Comparison of ENCODE assay signal across 35 cellular contexts in genomic region chr2:191226196-191226595, GRCh38. TPM values are rescaled to one million over a fixed set of nuclear protein-coding genes. Genes with fewer than 3 reads are reported as not detected.
A peak's percentile ranks its signal among the peaks of the same experiment; 100 is the strongest.
DNase-seq lines count a peak whose midpoint lies in the region; ATAC-seq and TF ChIP-seq lines count a peak whose summit lies in the region.
"Had no signal": no experiment of that assay in that cellular context is flagged by ENCODE, and none has a peak within 500 bp of the region (broad histone marks: within the 10 kb centered on the region; RNA-seq: fewer than 3 reads in every experiment).

No MANE protein-coding gene starts in this region.

- no peaks in the 10 kb centered on the region for H3K27me3 ChIP-seq in left ventricle myocardium inferior (ENCODE audit: low read depth)
- H3K27me3 ChIP-seq in right atrium auricular region = no peaks in the 10 kb centered on the region
- H3K27me3 ChIP-seq: adrenal gland, brain microvascular endothelial cell, hepatocyte, neural progenitor cell, right lobe of liver, stomach, uterus had no signal

- H3K4me1 ChIP-seq in left ventricle myocardium inferior = peaks cover 42% of the 10 kb centered on the region
- peaks cover 0 to 6% of the 10 kb centered on the region in 2 donors for H3K4me1 ChIP-seq in right atrium auricular region
- H3K4me1 ChIP-seq: adrenal gland, neural progenitor cell, parathyroid adenoma, right lobe of liver, uterus had no signal

- peaks cover 16% of the 10 kb centered on the region for H3K4me1 Mint-ChIP-seq in WTC11
- no peaks in the 10 kb centered on the region for H3K4me1 Mint-ChIP-seq in stimulated activated effector memory CD8-positive, alpha-beta T cell treated with anti-CD3 and anti-CD28 coated beads, Interleukin-12 subunit alpha, Interleukin-12 subunit beta, amount 100 ng/mL, for 72 hours
- H3K4me1 Mint-ChIP-seq: CD8-positive, alpha-beta memory T cell had no signal

- peak overlapping the region; percentile 20; the same call in 1 of the 2 replicates for H3K27ac Mint-ChIP-seq in WTC11
- H3K27ac Mint-ChIP-seq in stimulated activated effector memory CD8-positive, alpha-beta T cell treated with anti-CD3 and anti-CD28 coated beads, Interleukin-12 subunit alpha, Interleukin-12 subunit beta, amount 100 ng/mL, for 72 hours = no peak overlapping the region
- H3K27ac Mint-ChIP-seq: activated naive CD4-positive, alpha-beta T cell treated with anti-CD3 and anti-CD28 coated beads for 36 hours; CD8-positive, alpha-beta memory T cell; neural progenitor cell had no signal

- H3K27ac ChIP-seq in left ventricle myocardium inferior (replicated peaks) (peak overlapping the region; percentile 56), right atrium auricular region (no peak overlapping the region)
- H3K27ac ChIP-seq: adrenal gland, brain microvascular endothelial cell, hepatocyte, neural progenitor cell, parathyroid adenoma, right lobe of liver, stomach, uterus had no signal

- no peaks in the 10 kb centered on the region for H3K36me3 Mint-ChIP-seq in WTC11
- H3K36me3 Mint-ChIP-seq in stimulated activated effector memory CD8-positive, alpha-beta T cell treated with anti-CD3 and anti-CD28 coated beads, Interleukin-12 subunit alpha, Interleukin-12 subunit beta, amount 100 ng/mL, for 72 hours = no peaks in the 10 kb centered on the region
- H3K36me3 Mint-ChIP-seq: neural progenitor cell had no signal

- CTCF ChIA-PET in WTC11 (lab: Charles Lee) = no interaction called here

- TF ChIP-seq CTCF in left ventricle myocardium inferior (IDR thresholded peaks at IDR 0.05; ENCODE audit: borderline replicate concordance) (no peak), right atrium auricular region (IDR thresholded peaks at IDR 0.05) (no peak), WTC11 (IDR thresholded peaks at IDR 0.05) (no peak), fibroblast of the aortic adventitia (IDR thresholded peaks at IDR 0.05; ENCODE audit: insufficient read depth, low read length) (no peak)

- peaks cover 4% of the 10 kb centered on the region for H3K9me3 Mint-ChIP-seq in WTC11
- H3K9me3 Mint-ChIP-seq in stimulated activated effector memory CD8-positive, alpha-beta T cell treated with anti-CD3 and anti-CD28 coated beads, Interleukin-12 subunit alpha, Interleukin-12 subunit beta, amount 100 ng/mL, for 72 hours = peaks cover 3% of the 10 kb centered on the region
- H3K9me3 Mint-ChIP-seq: CD8-positive, alpha-beta memory T cell; H9; neural progenitor cell had no signal

- H3K9me3 ChIP-seq in left ventricle myocardium inferior (replicated peaks) = no peaks in the 10 kb centered on the region
- H3K9me3 ChIP-seq in right atrium auricular region = no peaks in the 10 kb centered on the region
- H3K9me3 ChIP-seq: adrenal gland, right lobe of liver, stomach, uterus had no signal

- ATAC-seq in WTC11 (no peak), HG03108 (IDR thresholded peaks at IDR 0.05; ENCODE audit: unreplicated experiment) (no peak)
- ATAC-seq in stimulated activated effector memory CD8-positive, alpha-beta T cell treated with anti-CD3 and anti-CD28 coated beads, Interleukin-12 subunit alpha, Interleukin-12 subunit beta, amount 100 ng/mL, for 72 hours = no peak
- ATAC-seq: HepG2, PC-3, right lobe of liver had no signal

- H3K4me3 ChIP-seq in left ventricle myocardium inferior (no peak overlapping the region), right atrium auricular region (no peak overlapping the region), fibroblast of the aortic adventitia (ENCODE audit: low read depth, low read length) (no peak overlapping the region)
- H3K4me3 ChIP-seq: adrenal gland, hepatocyte, neural progenitor cell, right lobe of liver, stomach, uterus had no signal

- POLR2A ChIA-PET in WTC11 (lab: Charles Lee) = no interaction called here

- H3K36me3 ChIP-seq in left ventricle myocardium inferior = no peaks in the 10 kb centered on the region
- no peaks in the 10 kb centered on the region for H3K36me3 ChIP-seq in right atrium auricular region
- H3K36me3 ChIP-seq: adrenal gland, brain microvascular endothelial cell, neural progenitor cell, right lobe of liver, stomach, uterus had no signal

- H3K4me3 Mint-ChIP-seq in WTC11 = no peak overlapping the region
- no peak overlapping the region for H3K4me3 Mint-ChIP-seq in stimulated activated effector memory CD8-positive, alpha-beta T cell treated with anti-CD3 and anti-CD28 coated beads, Interleukin-12 subunit alpha, Interleukin-12 subunit beta, amount 100 ng/mL, for 72 hours
- H3K4me3 Mint-ChIP-seq: activated naive CD4-positive, alpha-beta T cell treated with anti-CD3 and anti-CD28 coated beads for 36 hours; CD8-positive, alpha-beta memory T cell; H9; neural progenitor cell had no signal

- intact Hi-C loops in left ventricle myocardium inferior (cut with micrococcal nuclease) = no loop called here

- no peak for DNase-seq in left ventricle myocardium inferior
- no peak for DNase-seq in right atrium auricular region (ENCODE audit: low spot score)
- no peak for DNase-seq in WTC11 (ENCODE audit: low spot score)
- DNase-seq in fibroblast of the aortic adventitia (ENCODE audit: low read depth) = peak; percentile 21
- no peak for DNase-seq in NCI-H748 (lab: John Stamatoyannopoulos, UW; ENCODE audit: unreplicated experiment)
- no peak for DNase-seq in stimulated activated effector memory CD8-positive, alpha-beta T cell treated with anti-CD3 and anti-CD28 coated beads, Interleukin-12 subunit alpha, Interleukin-12 subunit beta, amount 100 ng/mL, for 72 hours (ENCODE audit: low spot score in 2 of 2)
- no peak for DNase-seq in germinal center (ENCODE audit: low spot score)
- DNase-seq: ACHN; activated CD4-positive, alpha-beta T cell treated with anti-CD3 and anti-CD28 coated beads, Interleukin-2, amount 50 U/mL, for 48 hours; activated CD4-positive, CD25-positive, alpha-beta regulatory T cell treated with anti-CD3 and anti-CD28 coated beads, Interleukin-2, amount 50 U/mL, for 72 hours; activated naive CD4-positive, alpha-beta T cell treated with anti-CD3 and anti-CD28 coated beads for 36 hours; adrenal gland; brain microvascular endothelial cell; CD8-positive, alpha-beta memory T cell; DMS153; effector CD4-positive, alpha-beta T cell; H9; Karpas-422; NCI-H1417 treated with DMSO at 0.1 percent for 48 hours; NCI-H2081 treated with DMSO at 0.1 percent for 48 hours; NCI-H2227 treated with DMSO at 0.1 percent for 48 hours; NCI-H526; PC-3; right lobe of liver; Right ventricle myocardium superior; stimulated activated CD4-positive, alpha-beta T cell treated with anti-CD3 and anti-CD28 coated beads, Interleukin-12 subunit alpha, Interleukin-12 subunit beta, amount 100 ng/mL, for 4 hours; stimulated activated CD4-positive, alpha-beta T cell treated with anti-CD3 and anti-CD28 coated beads, Interleukin-2, amount 100 ng/mL, for 48 hours; stomach; uterus had no signal

- H3K27me3 Mint-ChIP-seq in WTC11 (ENCODE audit: low read depth) = no peaks in the 10 kb centered on the region

TF ChIP-seq in WTC11, 78 proteins besides CTCF, POLR2A, EP300 and RAD21 (continues in another document):
- TF ChIP-seq FOXP1 (CRISPR knock-in tag; IDR thresholded peaks at IDR 0.05; ENCODE audit: borderline replicate concordance) (no peak), ZNF138 (CRISPR knock-in tag; conservative IDR thresholded peaks at IDR 0.05) (no peak), SP1 (CRISPR knock-in tag; conservative IDR thresholded peaks at IDR 0.05) (no peak), SMAD3 (CRISPR knock-in tag; IDR thresholded peaks at IDR 0.05; ENCODE audit: borderline replicate concordance) (no peak), HMGA2 (CRISPR knock-in tag; IDR thresholded peaks at IDR 0.05) (no peak), CBFB (CRISPR knock-in tag; IDR thresholded peaks at IDR 0.05; ENCODE audit: low read depth) (no peak), NR2C2 (CRISPR knock-in tag; IDR thresholded peaks at IDR 0.05) (no peak), RELA (CRISPR knock-in tag; IDR thresholded peaks at IDR 0.05; ENCODE audit: borderline replicate concordance) (no peak)
- TF ChIP-seq, protein P1, sequence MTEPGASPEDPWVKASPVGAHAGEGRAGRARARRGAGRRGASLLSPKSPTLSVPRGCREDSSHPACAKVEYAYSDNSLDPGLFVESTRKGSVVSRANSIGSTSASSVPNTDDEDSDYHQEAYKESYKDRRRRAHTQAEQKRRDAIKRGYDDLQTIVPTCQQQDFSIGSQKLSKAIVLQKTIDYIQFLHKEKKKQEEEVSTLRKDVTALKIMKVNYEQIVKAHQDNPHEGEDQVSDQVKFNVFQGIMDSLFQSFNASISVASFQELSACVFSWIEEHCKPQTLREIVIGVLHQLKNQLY (CRISPR knock-in tag; IDR thresholded peaks at IDR 0.05) = no peak
- TF ChIP-seq, protein P2, sequence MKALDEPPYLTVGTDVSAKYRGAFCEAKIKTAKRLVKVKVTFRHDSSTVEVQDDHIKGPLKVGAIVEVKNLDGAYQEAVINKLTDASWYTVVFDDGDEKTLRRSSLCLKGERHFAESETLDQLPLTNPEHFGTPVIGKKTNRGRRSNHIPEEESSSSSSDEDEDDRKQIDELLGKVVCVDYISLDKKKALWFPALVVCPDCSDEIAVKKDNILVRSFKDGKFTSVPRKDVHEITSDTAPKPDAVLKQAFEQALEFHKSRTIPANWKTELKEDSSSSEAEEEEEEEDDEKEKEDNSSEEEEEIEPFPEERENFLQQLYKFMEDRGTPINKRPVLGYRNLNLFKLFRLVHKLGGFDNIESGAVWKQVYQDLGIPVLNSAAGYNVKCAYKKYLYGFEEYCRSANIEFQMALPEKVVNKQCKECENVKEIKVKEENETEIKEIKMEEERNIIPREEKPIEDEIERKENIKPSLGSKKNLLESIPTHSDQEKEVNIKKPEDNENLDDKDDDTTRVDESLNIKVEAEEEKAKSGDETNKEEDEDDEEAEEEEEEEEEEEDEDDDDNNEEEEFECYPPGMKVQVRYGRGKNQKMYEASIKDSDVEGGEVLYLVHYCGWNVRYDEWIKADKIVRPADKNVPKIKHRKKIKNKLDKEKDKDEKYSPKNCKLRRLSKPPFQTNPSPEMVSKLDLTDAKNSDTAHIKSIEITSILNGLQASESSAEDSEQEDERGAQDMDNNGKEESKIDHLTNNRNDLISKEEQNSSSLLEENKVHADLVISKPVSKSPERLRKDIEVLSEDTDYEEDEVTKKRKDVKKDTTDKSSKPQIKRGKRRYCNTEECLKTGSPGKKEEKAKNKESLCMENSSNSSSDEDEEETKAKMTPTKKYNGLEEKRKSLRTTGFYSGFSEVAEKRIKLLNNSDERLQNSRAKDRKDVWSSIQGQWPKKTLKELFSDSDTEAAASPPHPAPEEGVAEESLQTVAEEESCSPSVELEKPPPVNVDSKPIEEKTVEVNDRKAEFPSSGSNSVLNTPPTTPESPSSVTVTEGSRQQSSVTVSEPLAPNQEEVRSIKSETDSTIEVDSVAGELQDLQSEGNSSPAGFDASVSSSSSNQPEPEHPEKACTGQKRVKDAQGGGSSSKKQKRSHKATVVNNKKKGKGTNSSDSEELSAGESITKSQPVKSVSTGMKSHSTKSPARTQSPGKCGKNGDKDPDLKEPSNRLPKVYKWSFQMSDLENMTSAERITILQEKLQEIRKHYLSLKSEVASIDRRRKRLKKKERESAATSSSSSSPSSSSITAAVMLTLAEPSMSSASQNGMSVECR (CRISPR knock-in tag; IDR thresholded peaks at IDR 0.05; ENCODE audit: borderline replicate concordance) = no peak

RNA-seq across cellular contexts. Expression of gene MYO1B, which starts 19.0 kb away (rescaled TPM):
- total RNA-seq in left ventricle myocardium inferior = 16.2 TPM
- 10 to 100 TPM; 11.6 to 14.7 TPM for total RNA-seq in right atrium auricular region
- total RNA-seq in WTC11 (2021) = 39.0 to 43.6 TPM (median 43.5 TPM) in 3 replicates
- total RNA-seq in fibroblast of the aortic adventitia (ENCODE audit: low replicate concordance) = 75.3 and 103 TPM in 2 replicates
- total RNA-seq: G401 had no signal
